In genomic region chr3:170425491-170426239, GRCh38 we compare ENCODE assay signal across 13 cellular contexts. TPM values are rescaled to one million over a fixed set of nuclear protein-coding genes. Genes with fewer than 3 reads are reported as not detected.
DNase-seq lines count a peak whose midpoint lies in the region; ATAC-seq and TF ChIP-seq lines count a peak whose summit lies in the region.
"Had no signal": no experiment of that assay in that cellular context is flagged by ENCODE, and none has a peak within 500 bp of the region (broad histone marks: within the 10 kb centered on the region; RNA-seq: fewer than 3 reads in every experiment).

No MANE protein-coding gene starts in this region.

- H3K27me3 ChIP-seq in HCT116 (ENCODE audit: insufficient read depth, low read length) (0 out of 2 replicates have a peak, but pooled peaks cover 7% of the 10 kb centered on the region), Panc1 (ENCODE audit: control insufficient read depth, insufficient read depth, low read length) (peaks cover 2% of the 10 kb centered on the region; the same call in 1 of the 2 replicates), neuron (ENCODE audit: insufficient read depth, low read length) (no peaks in the 10 kb centered on the region), smooth muscle cell (ENCODE audit: low read depth) (no peaks in the 10 kb centered on the region)
- H3K27me3 ChIP-seq: adrenal gland had no signal

- H3K9me3 ChIP-seq in HCT116 (ENCODE audit: control insufficient read depth in 1 of 2, insufficient read depth in 1 of 2, low read depth in 1 of 2, low read length in 2 of 2) (no peaks in the 10 kb centered on the region), Panc1 (ENCODE audit: control insufficient read depth, insufficient read depth, low read depth, low read length) (no peaks in the 10 kb centered on the region), neuron (ENCODE audit: low read length) (no peaks in the 10 kb centered on the region), smooth muscle cell (replicated peaks; ENCODE audit: low read depth) (no peaks in the 10 kb centered on the region)
- H3K9me3 ChIP-seq: adrenal gland; BLaER1 treated with 17β-estradiol and CSF1 and Interleukin-3, amounts not matched to agents 10 nM and 100 nM had no signal

- H3F3A ChIP-seq in smooth muscle cell (ENCODE audit: low read depth): peaks cover 2% of the 10 kb centered on the region

- H3K36me3 ChIP-seq in HCT116 (ENCODE audit: control insufficient read depth in 1 of 2, insufficient read depth in 2 of 2, low read length in 2 of 2): no peaks in the 10 kb centered on the region
- no peaks in the 10 kb centered on the region for H3K36me3 ChIP-seq in Panc1 (ENCODE audit: control insufficient read depth, insufficient read depth, low read length)
- no peaks in the 10 kb centered on the region for H3K36me3 ChIP-seq in neuron (ENCODE audit: insufficient read depth, low read length)
- H3K36me3 ChIP-seq in smooth muscle cell (ENCODE audit: low read depth): no peaks in the 10 kb centered on the region
- H3K36me3 ChIP-seq: adrenal gland; BLaER1 treated with 17β-estradiol and CSF1 and Interleukin-3, amounts not matched to agents 10 nM and 100 nM had no signal

- no peaks in the 10 kb centered on the region for H3K79me2 ChIP-seq in HCT116 (ENCODE audit: insufficient read depth, low read length)
- H3K79me2 ChIP-seq in smooth muscle cell (ENCODE audit: low read depth): no peaks in the 10 kb centered on the region

- no peak for TF ChIP-seq POLR2A in HCT116 (IDR thresholded peaks at IDR 0.05; ENCODE audit: borderline replicate concordance, extremely low read depth, insufficient read depth, insufficient read length)

- H2AFZ ChIP-seq in HCT116 (ENCODE audit: low read depth, low read length, poor library complexity, severe bottlenecking) (no peak overlapping the region), neuron (ENCODE audit: low read depth, low read length) (peak overlapping the region; percentile 20), smooth muscle cell (ENCODE audit: low read depth) (no peak overlapping the region)

- H3K4me2 ChIP-seq in HCT116 (ENCODE audit: low read length) (no peak overlapping the region), smooth muscle cell (no peak overlapping the region)
- H3K4me2 ChIP-seq: BLaER1 treated with 17β-estradiol and CSF1 and Interleukin-3, amounts not matched to agents 10 nM and 100 nM had no signal

- H3K27ac ChIP-seq in HCT116 (ENCODE audit: low read depth, low read length) (no peak overlapping the region), Panc1 (ENCODE audit: low read length) (no peak overlapping the region), smooth muscle cell (ENCODE audit: low read depth) (no peak overlapping the region)
- H3K27ac ChIP-seq: adrenal gland; BLaER1 treated with 17β-estradiol and CSF1 and Interleukin-3, amounts not matched to agents 10 nM and 100 nM had no signal

- intact Hi-C loops in HCT116 (cut with micrococcal nuclease): no loop called here
- intact Hi-C loops in Panc1 (cut with micrococcal nuclease; ENCODE audit: unreplicated experiment): no loop called here

- CTCF ChIA-PET in HCT116 (lab: Charles Lee) (no interaction called here), Panc1 (lab: Charles Lee) (no interaction called here)

- in situ Hi-C loops in Panc1 (cut with HindIII; ENCODE audit: low pct_unique_long_range_greater_than_20kb, low sequenced_read_pairs): no loop called here

- TF ChIP-seq RAD21 in HCT116 (IDR thresholded peaks at IDR 0.05; ENCODE audit: low read depth): no peak

- no peaks in the 10 kb centered on the region for H4K20me1 ChIP-seq in HCT116 (ENCODE audit: insufficient read depth)
- H4K20me1 ChIP-seq in smooth muscle cell (ENCODE audit: low read depth): no peaks in the 10 kb centered on the region

- peaks cover 7 to 13% of the 10 kb centered on the region in 2 experiments; a peak in 3 of 4 replicates for H3K4me1 ChIP-seq in HCT116 (ENCODE audit: control insufficient read depth in 1 of 2, insufficient read depth in 2 of 2, low read length in 2 of 2)
- no peaks in the 10 kb centered on the region for H3K4me1 ChIP-seq in Panc1 (ENCODE audit: control insufficient read depth, insufficient read depth, low read length)
- H3K4me1 ChIP-seq in neuron (ENCODE audit: insufficient read depth, low read length): peaks cover 32% of the 10 kb centered on the region
- peaks cover 15% of the 10 kb centered on the region for H3K4me1 ChIP-seq in smooth muscle cell (ENCODE audit: low read depth)
- H3K4me1 ChIP-seq: adrenal gland had no signal

- DNase-seq in HCT116 (ENCODE audit: low read depth, low spot score) (no peak), Panc1 (ENCODE audit: low read depth, low spot score) (no peak), globus pallidus (ENCODE audit: low spot score) (peak; percentile 96), NCI-H1092 (lab: John Stamatoyannopoulos, UW) (no peak), HUDEP-2 (lab: John Stamatoyannopoulos, UW; ENCODE audit: unreplicated experiment in 76 of 76) (no peak), smooth muscle cell (lab: John Stamatoyannopoulos, UW; ENCODE audit: unreplicated experiment) (no peak), DMS79 treated with DMSO at 0.1 percent for 48 hours (lab: John Stamatoyannopoulos, UW) (no peak)
- DNase-seq: adrenal gland; Kasumi-1; NCI-H774; stimulated activated CD4-positive, alpha-beta T cell treated with anti-CD3 and anti-CD28 coated beads, Interleukin-2, amount 100 ng/mL, for 48 hours had no signal

- H3K4me3 ChIP-seq in HCT116 (replicated peaks in 1 of 2; ENCODE audit: low read depth in 1 of 2, low read length in 2 of 2) (no peak overlapping the region), Panc1 (ENCODE audit: low read depth in 2 of 2, low read length in 2 of 2) (no peak overlapping the region), neuron (ENCODE audit: low read length) (peak overlapping the region; percentile 24), smooth muscle cell (no peak overlapping the region)
- H3K4me3 ChIP-seq: adrenal gland; BLaER1 treated with 17β-estradiol and CSF1 and Interleukin-3, amounts not matched to agents 10 nM and 100 nM had no signal

- TF ChIP-seq CTCF in HCT116 (IDR thresholded peaks at IDR 0.05 in 2 of 3, conservative IDR thresholded peaks at IDR 0.05 in 1 of 3; ENCODE audit: borderline replicate concordance in 1 of 3, insufficient read depth in 1 of 3, low read depth in 2 of 3, low read length in 2 of 3) (no peak), Panc1 (IDR thresholded peaks at IDR 0.05) (no peak), smooth muscle cell (IDR thresholded peaks at IDR 0.05; ENCODE audit: borderline replicate concordance, insufficient read depth, poor library complexity, severe bottlenecking) (no peak)

- no TSS peak for BruUV-seq in HCT116 (replicated peaks; lab: Mats Ljungman, UMichigan)
- BruUV-seq in Panc1 (replicated peaks; lab: Mats Ljungman, UMichigan): no TSS peak

- H3K9ac ChIP-seq in HCT116 (ENCODE audit: low read length): no peak overlapping the region
- H3K9ac ChIP-seq in smooth muscle cell (ENCODE audit: low read depth): no peak overlapping the region
- H3K9ac ChIP-seq: BLaER1 treated with 17β-estradiol and CSF1 and Interleukin-3, amounts not matched to agents 10 nM and 100 nM had no signal

- WGBS in smooth muscle cell (ENCODE audit: low lambda C conversion rate): 85% methylated on average over 11 of the region's 11 CpGs

- no peaks in the 10 kb centered on the region for H3K9me2 ChIP-seq in HCT116 (ENCODE audit: insufficient read depth)

- POLR2A ChIA-PET in HCT116 (lab: Charles Lee): no interaction called here
- POLR2A ChIA-PET in Panc1 (lab: Charles Lee): interaction anchor here (0.7 kb wide), 1 partner anchor 12 kb away, joined by 3 read pairs; no protein-coding TSS in a partner anchor

- ATAC-seq in HCT116: peak; percentile 55
- peak; percentile 68; the same call in 1 of the 2 replicates for ATAC-seq in Panc1

- RAD21 ChIA-PET in HCT116 (lab: Charles Lee; ENCODE audit: low non-redundant PET in 1 of 2, low total read pairs in 2 of 2, uncharacterized antibody in 2 of 2, unreplicated experiment in 2 of 2): no interaction called here

TF ChIP-seq in HCT116, 20 proteins besides CTCF, POLR2A, EP300 and RAD21 (continues in another document):
- TF ChIP-seq REST (IDR thresholded peaks at IDR 0.05; ENCODE audit: low read depth) (no peak), SIN3A (IDR thresholded peaks at IDR 0.05; ENCODE audit: low read depth) (no peak)

RNA-seq across cellular contexts. Expression of gene CLDN11, which starts 7.0 kb away (rescaled TPM):
- total RNA-seq in HCT116 (2021; ENCODE audit: unreplicated experiment) (0.22 TPM), Panc1 (2021; ENCODE audit: unreplicated experiment) (1.9 TPM), smooth muscle cell (4.2 and 5.9 TPM in 2 replicates)
- polyA plus RNA-seq in HCT116 (2012): not detected in 2 replicates
- polyA plus RNA-seq in Panc1 (2012; ENCODE audit: insufficient read length): 2.2 TPM
- 1.0 and 1.3 TPM in 2 replicates for polyA plus RNA-seq in smooth muscle cell
